In genomic region chr19:18306209-18306902, GRCh38 we compare ENCODE assay signal across 8 cellular contexts. TPM values are rescaled to one million over a fixed set of nuclear protein-coding genes. Genes with fewer than 3 reads are reported as not detected.
DNase-seq lines count a peak whose midpoint lies in the region; ATAC-seq and TF ChIP-seq lines count a peak whose summit lies in the region.

No MANE protein-coding gene starts in this region.

- TF ChIP-seq CTCF in 22Rv1 (IDR thresholded peaks at IDR 0.05): no peak
- no peak for TF ChIP-seq CTCF in ascending aorta (IDR thresholded peaks at IDR 0.05)
- no peak for TF ChIP-seq CTCF in natural killer cell (IDR thresholded peaks at IDR 0.05)
- TF ChIP-seq CTCF in PC-9 (conservative IDR thresholded peaks at IDR 0.05): no peak

- no peak overlapping the region for H2AFZ ChIP-seq in PC-9

- POLR2A ChIA-PET in PC-9 (lab: Charles Lee; ENCODE audit: unreplicated experiment): interaction anchor here (3.4 kb wide), 1 partner anchor 25 kb away, joined by 63 read pairs; the partner anchor contains the start of gene JUND

- no peaks in the 10 kb centered on the region for H3K9me2 ChIP-seq in PC-9 (ENCODE audit: insufficient read depth)

- no peak for ATAC-seq in natural killer cell
- no peak for ATAC-seq in GM18519 (IDR thresholded peaks at IDR 0.05; ENCODE audit: low FRiP score, unreplicated experiment)
- no peak for ATAC-seq in GM18907 (IDR thresholded peaks at IDR 0.05; ENCODE audit: unreplicated experiment)

- no TSS peak for BruUV-seq in PC-9 (replicated peaks; lab: Mats Ljungman, UMichigan)

- no peaks in the 10 kb centered on the region for H3K9me3 ChIP-seq in ascending aorta
- no peaks in the 10 kb centered on the region for H3K9me3 ChIP-seq in PC-9 (ENCODE audit: insufficient read depth, low read depth)

- peaks cover 12% of the 10 kb centered on the region for H3K36me3 ChIP-seq in H7 (replicated peaks; ENCODE audit: control insufficient read depth, insufficient read depth, low read length)
- H3K36me3 ChIP-seq in ascending aorta: peaks cover 6% of the 10 kb centered on the region in 2 donors
- 0 out of 2 replicates have a peak, but pooled peaks cover 3% of the 10 kb centered on the region for H3K36me3 ChIP-seq in PC-9 (ENCODE audit: low read depth)

- no peaks in the 10 kb centered on the region; the same call in 1 of the 2 replicates for H4K20me1 ChIP-seq in PC-9 (ENCODE audit: insufficient read depth)

- H3K4me1 ChIP-seq in ascending aorta: peaks cover 34 to 65% of the 10 kb centered on the region in 2 donors
- peaks cover 28% of the 10 kb centered on the region for H3K4me1 ChIP-seq in PC-9 (replicated peaks; ENCODE audit: insufficient read depth)

- H3K9me3 Mint-ChIP-seq in natural killer cell: no peaks in the 10 kb centered on the region

- peak; percentile 43 for DNase-seq in H7
- DNase-seq in ascending aorta (ENCODE audit: low spot score in 2 of 2): no peak
- DNase-seq in natural killer cell: no peak
- DNase-seq in amniotic stem cell (lab: John Stamatoyannopoulos, UW): no peak
- DNase-seq in PC-9: no peak

- no peak overlapping the region for H3K4me2 ChIP-seq in PC-9

- H3K27me3 Mint-ChIP-seq in natural killer cell (ENCODE audit: low read depth in 2 of 2): no peaks in the 10 kb centered on the region

- H3K4me1 Mint-ChIP-seq in natural killer cell: peaks cover 17 to 34% of the 10 kb centered on the region in 2 donors

- H3K4me3 Mint-ChIP-seq in natural killer cell: peak overlapping the region; percentile 40

- no peaks in the 10 kb centered on the region for H3K36me3 Mint-ChIP-seq in natural killer cell

- H3K27ac ChIP-seq in 22Rv1: 0 out of 2 replicates have a peak overlapping the region, but pooled peaks have one; percentile 15
- peak overlapping the region; percentile 98 to 100 for H3K27ac ChIP-seq in ascending aorta
- no peak overlapping the region for H3K27ac ChIP-seq in PC-9

- H3F3A ChIP-seq in PC-9 (ENCODE audit: insufficient read depth, low read depth): peaks cover 56% of the 10 kb centered on the region; the same call in 1 of the 2 replicates

- intact Hi-C loops in ascending aorta (cut with DNase I) (no loop called here), natural killer cell (cut with micrococcal nuclease) (loop anchor here (1.0 kb wide), 1 partner anchor 9 kb away; no protein-coding TSS in a partner anchor), PC-9 (cut with micrococcal nuclease; ENCODE audit: unreplicated experiment) (no loop called here)

- CTCF ChIA-PET in PC-9 (lab: Charles Lee): interaction anchor here (1.1 kb wide), 1 partner anchor 16 kb away, joined by 3 read pairs; no protein-coding TSS in a partner anchor

- peak overlapping the region; percentile 96 to 97 for H3K27ac Mint-ChIP-seq in natural killer cell

- no peaks in the 10 kb centered on the region; the same call in 1 of the 2 replicates for H3K79me2 ChIP-seq in PC-9 (ENCODE audit: low read depth)

- no peak overlapping the region for H3K4me3 ChIP-seq in H7 (ENCODE audit: insufficient read depth, low read depth, low read length)
- H3K4me3 ChIP-seq in ascending aorta: peak overlapping the region in 1 of 2 donors; percentile 44
- no peak overlapping the region for H3K4me3 ChIP-seq in PC-9

- no peaks in the 10 kb centered on the region for H3K27me3 ChIP-seq in H7 (ENCODE audit: control insufficient read depth, insufficient read depth, low read length)
- no peaks in the 10 kb centered on the region for H3K27me3 ChIP-seq in ascending aorta
- no peaks in the 10 kb centered on the region for H3K27me3 ChIP-seq in PC-9 (ENCODE audit: insufficient read depth, low read depth)

RNA-seq across cellular contexts. Expression of gene LSM4, which starts 16.5 kb away (rescaled TPM):
- 787 and 838 TPM in 2 replicates for total RNA-seq in H7 (2014; rRNA removed; shearing (Covaris generic))
- 62.5 TPM for total RNA-seq in ascending aorta
- total RNA-seq in natural killer cell: 10 to 100 TPM; 42.4 to 60.8 (median 44.8) TPM
- 291 and 323 TPM in 2 replicates for total RNA-seq in PC-9 (2021)

RNA-seq across cellular contexts. Expression of gene JUND, which starts 24.9 kb away (rescaled TPM):
- total RNA-seq in H7 (2014; rRNA removed; shearing (Covaris generic)): 173 and 181 TPM in 2 replicates
- 3,570 TPM for total RNA-seq in ascending aorta
- total RNA-seq in natural killer cell: 1,000 to 10,000 TPM; 1,182 to 2,122 (median 1,520) TPM
- total RNA-seq in PC-9 (2021): 115 and 150 TPM in 2 replicates

RNA-seq across cellular contexts. Expression of gene IQCN, which starts 32.1 kb away (rescaled TPM):
- 0.55 and 0.76 TPM in 2 replicates for total RNA-seq in H7 (2014; rRNA removed; shearing (Covaris generic))
- 51.2 TPM for total RNA-seq in ascending aorta
- total RNA-seq in natural killer cell: 10 to 100 TPM; 13.7 to 19.4 (median 15.6) TPM
- 5.6 and 7.3 TPM in 2 replicates for total RNA-seq in PC-9 (2021)

RNA-seq across cellular contexts. Expression of gene PGPEP1, which starts 34.0 kb away (rescaled TPM):
- total RNA-seq in H7 (2014; rRNA removed; shearing (Covaris generic)): 11.5 and 13.6 TPM in 2 replicates
- total RNA-seq in ascending aorta (14.8 TPM), natural killer cell (10 to 100 TPM; 69.1 to 73.3 (median 71.0) TPM), PC-9 (2021) (42.0 and 53.6 TPM in 2 replicates)
